In the genomic region with DNA sequence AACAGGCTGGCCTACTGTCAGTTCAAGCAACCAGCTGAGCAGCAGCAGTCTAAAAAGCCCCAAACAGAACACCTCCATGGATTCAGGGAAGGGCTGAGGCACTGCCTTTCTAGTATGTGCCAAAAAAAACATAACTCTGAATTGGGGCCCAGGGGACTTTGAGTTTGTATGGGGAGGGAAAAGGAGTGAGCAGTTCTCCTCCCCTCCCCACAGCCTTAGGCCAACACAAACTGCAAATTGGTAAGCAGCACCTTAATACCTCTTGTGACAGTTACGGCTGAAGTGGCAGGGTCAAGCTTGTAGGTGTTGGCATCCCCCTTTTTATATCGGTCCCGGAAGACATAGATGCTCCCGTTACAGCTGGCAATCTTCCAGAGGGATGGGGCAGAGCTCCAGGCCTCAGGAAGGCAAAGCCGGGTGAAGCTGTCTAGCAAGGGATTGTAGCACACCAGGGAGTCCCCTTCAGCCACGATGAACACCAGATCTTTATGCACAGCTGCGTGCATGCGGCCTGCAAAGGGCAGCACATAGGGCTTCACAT, we compare ENCODE assay signal across 1 cellular context.
TF ChIP-seq lines count a peak whose summit lies in the region.

No MANE protein-coding gene starts in this region.

TF ChIP-seq in endothelial cell of umbilical vein, 7 proteins besides CTCF, POLR2A, EP300 and RAD21:
- TF ChIP-seq EZH2 (IDR thresholded peaks at IDR 0.05; ENCODE audit: borderline replicate concordance, low read depth, low read length, severe bottlenecking) (no peak), MYC (IDR thresholded peaks at IDR 0.05; ENCODE audit: low read depth, low read length) (no peak)
TF ChIP-seq in endothelial cell of umbilical vein: peak in this region for 0.
